11 cellular contexts compared by ENCODE assay signal in the genomic region with DNA sequence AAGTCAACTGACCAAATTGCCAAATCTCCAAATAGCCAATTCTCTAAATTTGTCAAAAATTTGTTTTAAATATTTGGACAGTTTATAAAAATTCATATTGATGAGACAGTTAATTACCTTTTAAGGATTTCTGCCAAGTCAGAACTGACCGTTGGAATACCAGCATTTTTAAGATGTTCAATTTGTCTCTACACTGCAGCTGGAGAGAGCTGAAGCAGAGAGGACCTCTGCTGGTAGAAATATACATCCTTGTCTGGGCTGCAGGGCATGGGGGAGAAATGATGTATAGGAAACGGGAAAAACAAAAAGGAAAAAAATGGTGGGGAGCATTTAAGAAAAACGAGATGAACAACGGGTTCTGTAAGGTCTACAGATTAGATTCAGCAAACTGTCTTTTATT. TPM values are rescaled to one million over a fixed set of nuclear protein-coding genes. Genes with fewer than 3 reads are reported as not detected.
DNase-seq lines count a peak whose midpoint lies in the region; ATAC-seq and TF ChIP-seq lines count a peak whose summit lies in the region.
"Had no signal": no experiment of that assay in that cellular context is flagged by ENCODE, and none has a peak within 500 bp of the region (broad histone marks: within the 10 kb centered on the region; RNA-seq: fewer than 3 reads in every experiment).

No MANE protein-coding gene starts in this region.

- no peak overlapping the region for H2AFZ ChIP-seq in fibroblast of lung (ENCODE audit: low read length)

- H3K27me3 Mint-ChIP-seq in natural killer cell (ENCODE audit: low read depth in 2 of 2), result peaks cover 49 to 80% of the 10 kb centered on the region in 2 donors
- H3K27me3 Mint-ChIP-seq in natural killer cell treated with Interleukin-12 subunit alpha and Interleukin-12 subunit beta and Interleukin-15 and Interleukin-18, amount 100 ng/mL, for 72 hours, result peaks cover 38 to 72% of the 10 kb centered on the region in 2 donors

- H3K36me3 Mint-ChIP-seq in natural killer cell, result no peaks in the 10 kb centered on the region
- H3K36me3 Mint-ChIP-seq in natural killer cell treated with Interleukin-12 subunit alpha and Interleukin-12 subunit beta and Interleukin-15 and Interleukin-18, amount 100 ng/mL, for 72 hours, result no peaks in the 10 kb centered on the region

- H3K36me3 ChIP-seq in SJCRH30 (no peaks in the 10 kb centered on the region; the same call in 1 of the 2 replicates), fibroblast of lung (ENCODE audit: control insufficient read depth, insufficient read depth, low read length) (no peaks in the 10 kb centered on the region), gastrocnemius medialis (no peaks in the 10 kb centered on the region)
- H3K36me3 ChIP-seq: ascending aorta had no signal

- no peak overlapping the region for H3K9ac ChIP-seq in fibroblast of lung (ENCODE audit: insufficient read depth, low read length)

- ATAC-seq in natural killer cell, result no peak
- no peak for ATAC-seq in natural killer cell treated with Interleukin-12 subunit alpha and Interleukin-12 subunit beta and Interleukin-15 and Interleukin-18, amount 100 ng/mL, for 72 hours
- no peak for ATAC-seq in gastrocnemius medialis

- DNase-seq in natural killer cell (no peak), SJCRH30 (peak; percentile 18 to 54), fibroblast of lung (ENCODE audit: low read depth in 2 of 2) (peak; percentile 36 to 50), posterior vena cava (ENCODE audit: low spot score) (no peak), gastrocnemius medialis (no peak), SHP77 treated with DMSO at 0.1 percent for 48 hours (lab: John Stamatoyannopoulos, UW) (no peak), amniotic stem cell (lab: John Stamatoyannopoulos, UW) (no peak)
- DNase-seq in natural killer cell treated with Interleukin-12 subunit alpha and Interleukin-12 subunit beta and Interleukin-15 and Interleukin-18, amount 100 ng/mL, for 72 hours (ENCODE audit: low spot score), result no peak
- DNase-seq: activated B cell treated with CpG ODN at 0.5 μM for 24 hours; stimulated activated CD4-positive, alpha-beta T cell treated with anti-CD3 and anti-CD28 coated beads, Interleukin-12 subunit alpha, Interleukin-12 subunit beta, amount 100 ng/mL, for 4 hours had no signal

- H3K4me3 ChIP-seq in SJCRH30 (no peak overlapping the region), fibroblast of lung (replicated peaks in 1 of 4; ENCODE audit: control extremely low read depth in 1 of 4, insufficient read depth in 1 of 4, low read depth in 3 of 4, low read length in 4 of 4) (no peak overlapping the region), gastrocnemius medialis (no peak overlapping the region)
- H3K4me3 ChIP-seq: ascending aorta had no signal

- H3K27ac ChIP-seq in SJCRH30 (no peak overlapping the region), fibroblast of lung (ENCODE audit: insufficient read depth, low read length) (no peak overlapping the region), gastrocnemius medialis (no peak overlapping the region)
- H3K27ac ChIP-seq: ascending aorta had no signal

- no peaks in the 10 kb centered on the region for H3K79me2 ChIP-seq in fibroblast of lung (ENCODE audit: control insufficient read depth, insufficient read depth, low read length)

- H3K9me3 Mint-ChIP-seq in natural killer cell, result no peaks in the 10 kb centered on the region
- no peaks in the 10 kb centered on the region for H3K9me3 Mint-ChIP-seq in natural killer cell treated with Interleukin-12 subunit alpha and Interleukin-12 subunit beta and Interleukin-15 and Interleukin-18, amount 100 ng/mL, for 72 hours
- H3K9me3 Mint-ChIP-seq: activated B cell treated with CpG ODN at 0.5 μM for 24 hours had no signal

- H3K4me1 Mint-ChIP-seq in natural killer cell, result no peaks in the 10 kb centered on the region
- no peaks in the 10 kb centered on the region for H3K4me1 Mint-ChIP-seq in natural killer cell treated with Interleukin-12 subunit alpha and Interleukin-12 subunit beta and Interleukin-15 and Interleukin-18, amount 100 ng/mL, for 72 hours (ENCODE audit: low read depth in 2 of 2)

- intact Hi-C loops in natural killer cell (cut with micrococcal nuclease) (no loop called here), posterior vena cava (cut with DNase I) (no loop called here), gastrocnemius medialis (cut with DNase I; ENCODE audit: low total_unique reads) (no loop called here)

- no peaks in the 10 kb centered on the region for H4K20me1 ChIP-seq in fibroblast of lung (ENCODE audit: control insufficient read depth, extremely low read depth, insufficient read depth, low read length)

- in situ Hi-C loops in gastrocnemius medialis (cut with MboI; ENCODE audit: low sequenced_read_pairs in 4 of 4), result loop anchor here in 2 of 4 donors (25.0 kb wide), 3 partner anchors 383 to 633 kb away; partner anchors contain the start of gene SCAI (in 2 of the 2)

- H3K27me3 ChIP-seq in SJCRH30 (no peaks in the 10 kb centered on the region), fibroblast of lung (ENCODE audit: control insufficient read depth, insufficient read depth, low read length) (peaks cover 13% of the 10 kb centered on the region), gastrocnemius medialis (peaks cover 0 to 3% (median 0%) of the 10 kb centered on the region in 3 donors)
- H3K27me3 ChIP-seq: ascending aorta had no signal

- no peak overlapping the region for H3K27ac Mint-ChIP-seq in natural killer cell
- no peak overlapping the region for H3K27ac Mint-ChIP-seq in natural killer cell treated with Interleukin-12 subunit alpha and Interleukin-12 subunit beta and Interleukin-15 and Interleukin-18, amount 100 ng/mL, for 72 hours
- H3K27ac Mint-ChIP-seq: activated B cell treated with CpG ODN at 0.5 μM for 24 hours had no signal

- H3K4me2 ChIP-seq in fibroblast of lung (ENCODE audit: extremely low read depth, insufficient read depth, low read length), result no peak overlapping the region

- no peak overlapping the region for H3K4me3 Mint-ChIP-seq in natural killer cell
- no peak overlapping the region for H3K4me3 Mint-ChIP-seq in natural killer cell treated with Interleukin-12 subunit alpha and Interleukin-12 subunit beta and Interleukin-15 and Interleukin-18, amount 100 ng/mL, for 72 hours
- H3K4me3 Mint-ChIP-seq: activated B cell treated with CpG ODN at 0.5 μM for 24 hours had no signal

- TF ChIP-seq CTCF in natural killer cell (IDR thresholded peaks at IDR 0.05) (peak; percentile 13), fibroblast of lung (conservative IDR thresholded peaks at IDR 0.05 in 1 of 2, IDR thresholded peaks at IDR 0.05 in 1 of 2; ENCODE audit: low read depth in 1 of 2, low read length in 2 of 2) (peak; percentile 52 to 67), gastrocnemius medialis (IDR thresholded peaks at IDR 0.05 in 4 of 5, conservative IDR thresholded peaks at IDR 0.05 in 1 of 5) (no peak)

- peaks cover 25% of the 10 kb centered on the region for H3K4me1 ChIP-seq in SJCRH30
- no peaks in the 10 kb centered on the region for H3K4me1 ChIP-seq in fibroblast of lung (ENCODE audit: control insufficient read depth, extremely low read depth, insufficient read depth, low read length)
- H3K4me1 ChIP-seq in gastrocnemius medialis, result no peaks in the 10 kb centered on the region
- H3K4me1 ChIP-seq: ascending aorta had no signal

- H3K9me3 ChIP-seq in SJCRH30 (replicated peaks) (no peaks in the 10 kb centered on the region), fibroblast of lung (ENCODE audit: control insufficient read depth, insufficient read depth, low read depth, low read length) (no peaks in the 10 kb centered on the region), gastrocnemius medialis (no peaks in the 10 kb centered on the region)
- H3K9me3 ChIP-seq: ascending aorta had no signal

- TF ChIP-seq POLR2A in gastrocnemius medialis (IDR thresholded peaks at IDR 0.05), result no peak

RNA-seq across cellular contexts. Expression of gene NR6A1, which starts 16.8 kb away (rescaled TPM):
- total RNA-seq in natural killer cell (under 1 TPM; 0.07 to 0.75 (median 0.49) TPM), fibroblast of lung (0.26 and 0.50 TPM in 2 replicates), posterior vena cava (under 1 TPM; 0.23 to 0.76 TPM), gastrocnemius medialis (1 to 10 TPM in 3 of 4 donors, under 1 TPM in 1; 0.58 to 5.6 (median 2.1) TPM)
- total RNA-seq in natural killer cell treated with Interleukin-12 subunit alpha and Interleukin-12 subunit beta and Interleukin-15 and Interleukin-18, amount 100 ng/mL, for 72 hours, result 1 to 10 TPM; 2.0 to 3.8 TPM
- 5.1 and 6.0 TPM in 2 replicates for total RNA-seq in SJCRH30 (2014; rRNA removed; shearing (Covaris generic))
- 0.07 and 0.25 TPM in 2 replicates for polyA plus RNA-seq in fibroblast of lung
- polyA plus RNA-seq in fibroblast of lung (2012), result 0.07 and 0.33 TPM in 2 replicates
- 0.08 and 0.22 TPM in 2 replicates for polyA minus RNA-seq in fibroblast of lung (ENCODE audit: low replicate concordance)

RNA-seq across cellular contexts. Expression of gene OLFML2A, which starts 22.6 kb away (rescaled TPM):
- total RNA-seq in natural killer cell (not detected), fibroblast of lung (30.6 and 33.7 TPM in 2 replicates), posterior vena cava (1 to 10 TPM; 7.8 to 9.1 TPM), gastrocnemius medialis (10 to 100 TPM in 3 of 4 donors, 1 to 10 TPM in 1; 6.9 to 48.0 (median 32.8) TPM)
- not detected for total RNA-seq in natural killer cell treated with Interleukin-12 subunit alpha and Interleukin-12 subunit beta and Interleukin-15 and Interleukin-18, amount 100 ng/mL, for 72 hours
- 11.8 and 13.4 TPM in 2 replicates for total RNA-seq in SJCRH30 (2014; rRNA removed; shearing (Covaris generic))
- 2.7 and 22.3 TPM in 2 replicates for polyA plus RNA-seq in fibroblast of lung
- polyA plus RNA-seq in fibroblast of lung (2012), result 4.4 and 29.0 TPM in 2 replicates
- 5.5 and 35.1 TPM in 2 replicates for polyA minus RNA-seq in fibroblast of lung (ENCODE audit: low replicate concordance)

Comparison
In these comparisons a context has a peak if more than half of its experiments do, and no peak if none do; other contexts are left out.
1. DNase-seq: peak in SJCRH30 (2 of 2) and fibroblast of lung (2 of 2); none in natural killer cell (single experiment), natural killer cell treated with Interleukin-12 subunit alpha and Interleukin-12 subunit beta and Interleukin-15 and Interleukin-18, amount 100 ng/mL, for 72 hours (single experiment), posterior vena cava (single experiment), gastrocnemius medialis (0 of 2), SHP77 treated with DMSO at 0.1 percent for 48 hours (single experiment) and amniotic stem cell (single experiment).
2. CTCF ChIP-seq: peak in natural killer cell (single experiment) and fibroblast of lung (2 of 2); none in gastrocnemius medialis (0 of 5).
3. RNA of gene OLFML2A, which starts 22.6 kb away (total RNA-seq): 6.9 to 48.0 TPM in gastrocnemius medialis, 30.6 to 33.7 TPM in fibroblast of lung, 11.8 to 13.4 TPM in SJCRH30 and 7.8 to 9.1 TPM in posterior vena cava; not detected in natural killer cell and not detected in natural killer cell treated with Interleukin-12 subunit alpha and Interleukin-12 subunit beta and Interleukin-15 and Interleukin-18, amount 100 ng/mL, for 72 hours; every median in the first group is over 4 times any median in the second.